Comparison of ENCODE assay signal across 8 cellular contexts in genomic region chr1:85463666-85464496, GRCh38. TPM values are rescaled to one million over a fixed set of nuclear protein-coding genes. Genes with fewer than 3 reads are reported as not detected.
DNase-seq lines count a peak whose midpoint lies in the region; ATAC-seq and TF ChIP-seq lines count a peak whose summit lies in the region.

No MANE protein-coding gene starts in this region.

- H3K18ac ChIP-seq in mesenchymal stem cell (ENCODE audit: low read depth in 1 of 2, low read length in 2 of 2) = peak overlapping the region; percentile 71 to 100

- H3K9ac ChIP-seq in mesenchymal stem cell (ENCODE audit: low read length) = peak overlapping the region; percentile 94

- peak overlapping the region; percentile 39 to 83 for H3K4ac ChIP-seq in mesenchymal stem cell (ENCODE audit: low read depth in 1 of 2, low read length in 2 of 2)

- no peak overlapping the region for H2BK15ac ChIP-seq in mesenchymal stem cell (ENCODE audit: low read depth, poor library complexity, severe bottlenecking)

- peaks cover 10% of the 10 kb centered on the region for H3K4me1 ChIP-seq in mesenchymal stem cell (ENCODE audit: control insufficient read depth, insufficient read depth, low read depth, low read length)
- H3K4me1 ChIP-seq in uterus = no peaks in the 10 kb centered on the region

- no peak for TF ChIP-seq POLR2A in uterus (IDR thresholded peaks at IDR 0.05)

- peak overlapping the region in 1 of 2 experiments; percentile 99 for H3K14ac ChIP-seq in mesenchymal stem cell (ENCODE audit: low read length in 2 of 2)

- no peak overlapping the region for H4K8ac ChIP-seq in mesenchymal stem cell (ENCODE audit: low read length)

- H3K9me3 Mint-ChIP-seq in activated CD8-positive, alpha-beta memory T cell treated with anti-CD3 and anti-CD28 coated beads, Interleukin-2, amount 10 ng/mL, durations not matched to agents 7 days and 5 days (ENCODE audit: low read depth) = no peaks in the 10 kb centered on the region

- H3K4me1 Mint-ChIP-seq in activated CD8-positive, alpha-beta memory T cell treated with anti-CD3 and anti-CD28 coated beads, Interleukin-2, amount 10 ng/mL, durations not matched to agents 7 days and 5 days = peaks cover 4% of the 10 kb centered on the region

- peak overlapping the region; percentile 4 for H4K91ac ChIP-seq in mesenchymal stem cell (ENCODE audit: low read length)

- H3K23ac ChIP-seq in mesenchymal stem cell (ENCODE audit: low read length in 2 of 2) = peak overlapping the region in 1 of 2 experiments; percentile 99

- H3K27me3 ChIP-seq in dorsolateral prefrontal cortex (no peaks in the 10 kb centered on the region), mesenchymal stem cell (ENCODE audit: control insufficient read depth in 1 of 2, insufficient read depth in 1 of 2, low read length in 2 of 2) (no peaks in the 10 kb centered on the region), uterus (no peaks in the 10 kb centered on the region)

- peak overlapping the region; percentile 6 for H3K4me3 Mint-ChIP-seq in activated CD8-positive, alpha-beta memory T cell treated with anti-CD3 and anti-CD28 coated beads, Interleukin-2, amount 10 ng/mL, durations not matched to agents 7 days and 5 days

- no peak for ATAC-seq in activated CD8-positive, alpha-beta memory T cell treated with anti-CD3 and anti-CD28 coated beads, Interleukin-2, amount 10 ng/mL, durations not matched to agents 7 days and 5 days
- ATAC-seq in HG02870 (IDR thresholded peaks at IDR 0.05; ENCODE audit: unreplicated experiment) (no peak), GM18861 (IDR thresholded peaks at IDR 0.05; ENCODE audit: unreplicated experiment) (no peak)

- peak overlapping the region; percentile 46 for H2AFZ ChIP-seq in mesenchymal stem cell (ENCODE audit: low read depth, low read length)

- no peak overlapping the region for H2BK120ac ChIP-seq in mesenchymal stem cell (ENCODE audit: low read depth, low read length)

- H3K9me3 ChIP-seq in mesenchymal stem cell (ENCODE audit: control insufficient read depth, low read length) (no peaks in the 10 kb centered on the region), uterus (no peaks in the 10 kb centered on the region)

- peak overlapping the region; percentile 63 for H3K4me2 ChIP-seq in mesenchymal stem cell (ENCODE audit: low read length, poor library complexity, severe bottlenecking)

- no peak overlapping the region for H2AK5ac ChIP-seq in mesenchymal stem cell (ENCODE audit: low read length, severe bottlenecking)

- peak overlapping the region in 1 of 2 experiments; percentile 74 for H2BK12ac ChIP-seq in mesenchymal stem cell (ENCODE audit: low read length in 2 of 2)

- H3K27ac ChIP-seq in dorsolateral prefrontal cortex (peak overlapping the region in 48 of 59 donors; percentile 14 to 89 (median 78)), mesenchymal stem cell (ENCODE audit: low read length, poor library complexity, severe bottlenecking) (peak overlapping the region; percentile 46), uterus (peak overlapping the region; percentile 62 to 69)

- DNase-seq in activated CD8-positive, alpha-beta memory T cell treated with anti-CD3 and anti-CD28 coated beads, Interleukin-2, amount 10 ng/mL, durations not matched to agents 7 days and 5 days = no peak
- DNase-seq in activated CD8-positive, alpha-beta memory T cell treated with anti-CD3 and anti-CD28 coated beads for 24 hours = no peak
- DNase-seq in NCI-H748 (lab: John Stamatoyannopoulos, UW; ENCODE audit: unreplicated experiment) (peak; percentile 53), dorsolateral prefrontal cortex (peak in 2 of 10 donors; percentile 33 to 43), mesenchymal stem cell (peak; percentile 45), uterus (no peak)

- H3K27me3 Mint-ChIP-seq in activated CD8-positive, alpha-beta memory T cell treated with anti-CD3 and anti-CD28 coated beads, Interleukin-2, amount 10 ng/mL, durations not matched to agents 7 days and 5 days = peaks cover 63% of the 10 kb centered on the region

- H3K4me3 ChIP-seq in dorsolateral prefrontal cortex = peak overlapping the region; percentile 55 to 85 (median 72)
- H3K4me3 ChIP-seq in mesenchymal stem cell (ENCODE audit: insufficient read depth in 1 of 2, low read depth in 1 of 2, low read length in 2 of 2) = peak overlapping the region; percentile 69 to 92
- peak overlapping the region; percentile 42 to 66 for H3K4me3 ChIP-seq in uterus

- WGBS in mesenchymal stem cell = 7% methylated on average over 23 of the region's 26 CpGs

- CTCF ChIA-PET in activated CD8-positive, alpha-beta memory T cell treated with anti-CD3 and anti-CD28 coated beads, Interleukin-2, amount 10 ng/mL, durations not matched to agents 7 days and 5 days (lab: Charles Lee) = interaction anchor here (0.8 kb wide), 1 partner anchor 20 kb away, joined by 3 read pairs; no protein-coding TSS in a partner anchor

- intact Hi-C loops in dorsolateral prefrontal cortex (cut with DNase I) (loop anchor here (2.0 to 10.0 kb wide), 4 partner anchors 113 to 241 kb away; partner anchors contain the start of genes BCL10 (in 1 of the 2) and ZNHIT6 (in 1 of the 2)), uterus (cut with DNase I; ENCODE audit: low total_unique reads) (no loop called here)

- no peak overlapping the region for H3K27ac Mint-ChIP-seq in activated CD8-positive, alpha-beta memory T cell treated with anti-CD3 and anti-CD28 coated beads, Interleukin-2, amount 10 ng/mL, durations not matched to agents 7 days and 5 days

- TF ChIP-seq CTCF in dorsolateral prefrontal cortex (IDR thresholded peaks at IDR 0.05 in 54 of 56, conservative IDR thresholded peaks at IDR 0.05 in 2 of 56; ENCODE audit: low read depth in 1 of 56, partially characterized antibody in 56 of 56) (no peak), uterus (IDR thresholded peaks at IDR 0.05) (no peak)

- H3K36me3 Mint-ChIP-seq in activated CD8-positive, alpha-beta memory T cell treated with anti-CD3 and anti-CD28 coated beads, Interleukin-2, amount 10 ng/mL, durations not matched to agents 7 days and 5 days = no peaks in the 10 kb centered on the region

- H3K79me1 ChIP-seq in mesenchymal stem cell (replicated peaks; ENCODE audit: low read length, poor library complexity, severe bottlenecking) = peaks cover 4% of the 10 kb centered on the region

- no peak overlapping the region for H2BK5ac ChIP-seq in mesenchymal stem cell (ENCODE audit: low read depth, low read length, poor library complexity, severe bottlenecking)

- H3K36me3 ChIP-seq in mesenchymal stem cell (ENCODE audit: control insufficient read depth in 1 of 2, insufficient read depth in 2 of 2, low read depth in 1 of 2, low read length in 2 of 2) (no peaks in the 10 kb centered on the region), uterus (no peaks in the 10 kb centered on the region)

RNA-seq across cellular contexts. Expression of gene DDAH1, which starts 1.1 kb away (rescaled TPM):
- not detected for total RNA-seq in activated CD8-positive, alpha-beta memory T cell treated with anti-CD3 and anti-CD28 coated beads, Interleukin-2, amount 10 ng/mL, durations not matched to agents 7 days and 5 days
- total RNA-seq in dorsolateral prefrontal cortex = 100 to 1,000 TPM in 116 of 120 experiments, 10 to 100 TPM in 4; 76.1 to 218 (median 142) TPM
- 48.3 TPM for polyA plus RNA-seq in mesenchymal stem cell (2013, experiment 1 of 2)
- polyA plus RNA-seq in mesenchymal stem cell (2013, experiment 2 of 2) = 48.6 TPM
- 10 to 100 TPM; 12.9 to 28.9 (median 18.2) TPM for total RNA-seq in uterus

Comparison
In these comparisons a context has a peak if more than half of its experiments do, and no peak if none do; other contexts are left out.
1. DNase-seq: peak in NCI-H748 (single experiment) and mesenchymal stem cell (single experiment); none in activated CD8-positive, alpha-beta memory T cell treated with anti-CD3 and anti-CD28 coated beads, Interleukin-2, amount 10 ng/mL, durations not matched to agents 7 days and 5 days (single experiment), activated CD8-positive, alpha-beta memory T cell treated with anti-CD3 and anti-CD28 coated beads for 24 hours (single experiment) and uterus (0 of 2).
2. RNA of gene DDAH1, which starts 1.1 kb away (total RNA-seq): 76.1 to 218 TPM in dorsolateral prefrontal cortex and 12.9 to 28.9 TPM in uterus; not detected in activated CD8-positive, alpha-beta memory T cell treated with anti-CD3 and anti-CD28 coated beads, Interleukin-2, amount 10 ng/mL, durations not matched to agents 7 days and 5 days; every median in the first group is over 10 times any median in the second.
3. Peak in every context shown above with its lines, with median percentiles within 50 percentile points of each other: H3K27ac ChIP-seq and H3K4me3 ChIP-seq.